ENCODE assay signal across 8 cellular contexts in genomic region chr3:142723665-142723967, GRCh38. TPM values are rescaled to one million over a fixed set of nuclear protein-coding genes. Genes with fewer than 3 reads are reported as not detected.
DNase-seq lines count a peak whose midpoint lies in the region; ATAC-seq, FAIRE-seq and TF ChIP-seq lines count a peak whose summit lies in the region.

No MANE protein-coding gene starts in this region.

- no peak overlapping the region for H4K91ac ChIP-seq in trophoblast cell (ENCODE audit: low read depth, low read length)

- 0 out of 2 replicates have a peak, but pooled peaks cover 2% of the 10 kb centered on the region for H3K27me3 ChIP-seq in OCI-LY1 (ENCODE audit: insufficient read depth, low read length)
- no peaks in the 10 kb centered on the region for H3K27me3 ChIP-seq in trophoblast cell (ENCODE audit: insufficient read depth, low read length)

- H3K36me3 Mint-ChIP-seq in activated naive CD4-positive, alpha-beta T cell treated with anti-CD3 and anti-CD28 coated beads, Interleukin-2, amount 50 U/mL, for 24 hours, result no peaks in the 10 kb centered on the region
- peaks cover 4% of the 10 kb centered on the region for H3K36me3 Mint-ChIP-seq in endothelial cell (ENCODE audit: low read depth, unreplicated experiment)

- H2BK5ac ChIP-seq in trophoblast cell (ENCODE audit: low read depth, low read length, poor library complexity), result no peak overlapping the region

- H3K4me1 Mint-ChIP-seq in activated naive CD4-positive, alpha-beta T cell treated with anti-CD3 and anti-CD28 coated beads, Interleukin-2, amount 50 U/mL, for 24 hours, result peaks cover 13% of the 10 kb centered on the region
- peaks cover 7% of the 10 kb centered on the region for H3K4me1 Mint-ChIP-seq in endothelial cell (ENCODE audit: unreplicated experiment)

- no peaks in the 10 kb centered on the region for H3K9me2 ChIP-seq in OCI-LY1 (ENCODE audit: low read depth, low read length)

- no peak overlapping the region for H2BK12ac ChIP-seq in trophoblast cell (ENCODE audit: low read length)

- H3K79me2 ChIP-seq in OCI-LY1 (ENCODE audit: insufficient read depth, low read length) (no peaks in the 10 kb centered on the region), trophoblast cell (ENCODE audit: control insufficient read depth, insufficient read depth, low read length, poor library complexity) (peaks cover 7% of the 10 kb centered on the region)

- H3K27ac Mint-ChIP-seq in activated naive CD4-positive, alpha-beta T cell treated with anti-CD3 and anti-CD28 coated beads, Interleukin-2, amount 50 U/mL, for 24 hours, result no peak overlapping the region
- H3K27ac Mint-ChIP-seq in endothelial cell (ENCODE audit: unreplicated experiment), result no peak overlapping the region

- H3K4ac ChIP-seq in trophoblast cell (ENCODE audit: low read depth, low read length), result no peak overlapping the region

- peaks cover 8% of the 10 kb centered on the region for H3K79me1 ChIP-seq in trophoblast cell (ENCODE audit: low read length)

- peak overlapping the region; percentile 84 for H3K4me3 Mint-ChIP-seq in activated naive CD4-positive, alpha-beta T cell treated with anti-CD3 and anti-CD28 coated beads, Interleukin-2, amount 50 U/mL, for 24 hours
- H3K4me3 Mint-ChIP-seq in endothelial cell (ENCODE audit: unreplicated experiment), result peak overlapping the region; percentile 79

- H3K4me1 ChIP-seq in OCI-LY1 (ENCODE audit: insufficient read depth, low read length, severe bottlenecking) (peaks cover 9% of the 10 kb centered on the region), trophoblast cell (ENCODE audit: control insufficient read depth in 1 of 2, insufficient read depth in 2 of 2, low read length in 2 of 2) (no peaks in the 10 kb centered on the region)

- H3K9me3 ChIP-seq in OCI-LY1 (ENCODE audit: low read length) (peaks cover 2% of the 10 kb centered on the region; the same call in 1 of the 2 replicates), trophoblast cell (ENCODE audit: insufficient read depth, low read depth, low read length) (no peaks in the 10 kb centered on the region)

- no peak overlapping the region for H4K12ac ChIP-seq in trophoblast cell (ENCODE audit: low read depth, low read length)

- H3K23ac ChIP-seq in trophoblast cell (ENCODE audit: low read length), result no peak overlapping the region

- H3K27me3 Mint-ChIP-seq in activated naive CD4-positive, alpha-beta T cell treated with anti-CD3 and anti-CD28 coated beads, Interleukin-2, amount 50 U/mL, for 24 hours, result peaks cover 11% of the 10 kb centered on the region
- H3K27me3 Mint-ChIP-seq in endothelial cell (ENCODE audit: unreplicated experiment), result peaks cover 6% of the 10 kb centered on the region

- H2AK5ac ChIP-seq in trophoblast cell (ENCODE audit: low read length), result no peak overlapping the region

- H3K27ac ChIP-seq in OCI-LY1 (ENCODE audit: low read depth, low read length, poor library complexity, severe bottlenecking) (no peak overlapping the region), trophoblast cell (ENCODE audit: low read depth, low read length) (no peak overlapping the region)

- H3K9me3 Mint-ChIP-seq in activated naive CD4-positive, alpha-beta T cell treated with anti-CD3 and anti-CD28 coated beads, Interleukin-2, amount 50 U/mL, for 24 hours, result no peaks in the 10 kb centered on the region
- H3K9me3 Mint-ChIP-seq in endothelial cell (ENCODE audit: unreplicated experiment), result no peaks in the 10 kb centered on the region

- H3K36me3 ChIP-seq in OCI-LY1 (ENCODE audit: insufficient read depth, low read length), result no peaks in the 10 kb centered on the region
- no peaks in the 10 kb centered on the region for H3K36me3 ChIP-seq in trophoblast cell (ENCODE audit: control insufficient read depth in 1 of 2, insufficient read depth in 2 of 2, low read length in 2 of 2)

- H3K14ac ChIP-seq in trophoblast cell (ENCODE audit: low read length), result no peak overlapping the region

- TF ChIP-seq CTCF in OCI-LY1 (IDR thresholded peaks at IDR 0.05; ENCODE audit: low read length) (no peak), endothelial cell (IDR thresholded peaks at IDR 0.05; ENCODE audit: unreplicated experiment) (no peak), D721Med (IDR thresholded peaks at IDR 0.05; ENCODE audit: insufficient read depth, missing control alignments) (no peak)

- H3K4me2 ChIP-seq in OCI-LY1 (ENCODE audit: low read length) (peak overlapping the region; percentile 74), trophoblast cell (ENCODE audit: low read length) (peak overlapping the region; percentile 69)

- H3K9ac ChIP-seq in OCI-LY1 (ENCODE audit: low read length) (no peak overlapping the region), trophoblast cell (ENCODE audit: low read length) (no peak overlapping the region)

- H2BK120ac ChIP-seq in trophoblast cell (ENCODE audit: insufficient read depth, low read length, poor library complexity), result no peak overlapping the region

- H3K4me3 ChIP-seq in OCI-LY1 (ENCODE audit: low read depth, low read length, poor library complexity, severe bottlenecking), result peak overlapping the region; percentile 72
- H3K4me3 ChIP-seq in trophoblast cell (ENCODE audit: low read depth, low read length), result no peak overlapping the region

- no peaks in the 10 kb centered on the region for H3F3A ChIP-seq in OCI-LY1 (ENCODE audit: insufficient read depth, low read length)

- no peak overlapping the region for H4K8ac ChIP-seq in trophoblast cell (ENCODE audit: low read depth, low read length)

- no peak overlapping the region for H3K18ac ChIP-seq in trophoblast cell (ENCODE audit: low read length)

- no peak for FAIRE-seq in D721Med (lab: Jason Lieb, UNC)

- no peaks in the 10 kb centered on the region for H4K20me1 ChIP-seq in OCI-LY1 (ENCODE audit: insufficient read depth, low read length)

- no CpG with 5 or more reads among the region's 10 CpGs for WGBS in trophoblast cell (ENCODE audit: extremely low coverage, insufficient coverage, insufficient read length)

- no peak overlapping the region for H2AFZ ChIP-seq in OCI-LY1 (ENCODE audit: low read length)
- H2AFZ ChIP-seq in trophoblast cell (ENCODE audit: insufficient read depth, low read length, poor library complexity), result no peak overlapping the region

- DNase-seq in activated naive CD4-positive, alpha-beta T cell treated with Interleukin-2 at 50 U/mL for 16 hours, result no peak
- no peak for DNase-seq in endothelial cell (ENCODE audit: low spot score)
- no peak for DNase-seq in trophoblast cell
- DNase-seq in cortex of kidney (lab: John Stamatoyannopoulos, UW), result no peak
- DNase-seq in D721Med (ENCODE audit: insufficient read length, low spot score), result no peak

- ATAC-seq in HG02571 (IDR thresholded peaks at IDR 0.05; ENCODE audit: unreplicated experiment), result no peak

RNA-seq across cellular contexts. Expression of gene TRPC1, which starts 0.2 kb away (rescaled TPM):
- total RNA-seq in endothelial cell (ENCODE audit: unreplicated experiment), result 19.0 TPM
- 8.2 and 8.6 TPM in 2 replicates for polyA plus RNA-seq in trophoblast cell (2013)
